In genomic region chr4:30847157-30847556, GRCh38 we compare ENCODE assay signal across 21 cellular contexts.
A peak's percentile ranks its signal among the peaks of the same experiment; 100 is the strongest.
DNase-seq lines count a peak whose midpoint lies in the region; ATAC-seq, FAIRE-seq and TF ChIP-seq lines count a peak whose summit lies in the region.
"Had no signal": no experiment of that assay in that cellular context is flagged by ENCODE, and none has a peak within 500 bp of the region (broad histone marks: within the 10 kb centered on the region; RNA-seq: fewer than 3 reads in every experiment).

No MANE protein-coding gene starts in this region.

- H3K9ac ChIP-seq in HUES64 (ENCODE audit: low read depth, low read length), result no peak overlapping the region
- H3K9ac ChIP-seq in endodermal cell (ENCODE audit: extremely low read depth, low read length, poor library complexity, severe bottlenecking), result no peak overlapping the region
- H3K9ac ChIP-seq: KMS-11 had no signal

- no peak for ATAC-seq in HG03280 (IDR thresholded peaks at IDR 0.05; ENCODE audit: unreplicated experiment)

- no peak overlapping the region for H3K4me3 ChIP-seq in HUES64 (ENCODE audit: low read length)
- H3K4me3 ChIP-seq in endodermal cell (ENCODE audit: low read length), result no peak overlapping the region
- H3K4me3 ChIP-seq in small intestine (ENCODE audit: low read depth in 1 of 2, low read length in 2 of 2), result no peak overlapping the region
- H3K4me3 ChIP-seq in testis, result no peak overlapping the region
- H3K4me3 ChIP-seq: HAP-1, MG63 had no signal

- TF ChIP-seq POLR2A in testis (IDR thresholded peaks at IDR 0.05), result no peak

- H3K27me3 Mint-ChIP-seq in endodermal cell (ENCODE audit: insufficient read depth), result no peaks in the 10 kb centered on the region
- no peaks in the 10 kb centered on the region for H3K27me3 Mint-ChIP-seq in progenitor cell of endocrine pancreas
- H3K27me3 Mint-ChIP-seq: CD4-positive, CD25-positive, alpha-beta regulatory T cell had no signal

- H3K4me1 Mint-ChIP-seq in endodermal cell (peaks cover 40% of the 10 kb centered on the region), progenitor cell of endocrine pancreas (ENCODE audit: low read depth) (peaks cover 13% of the 10 kb centered on the region)
- H3K4me1 Mint-ChIP-seq: CD4-positive, CD25-positive, alpha-beta regulatory T cell had no signal

- intact Hi-C loops in testis (cut with DNase I; ENCODE audit: low total_unique reads), result no loop called here

- no peaks in the 10 kb centered on the region for H3K9me3 Mint-ChIP-seq in endodermal cell
- no peaks in the 10 kb centered on the region for H3K9me3 Mint-ChIP-seq in progenitor cell of endocrine pancreas (ENCODE audit: low read depth)

- WGBS in HUES64, result 0% methylated on average over 1 of the region's 1 CpG
- 0% methylated on average over 1 of the region's 1 CpG for WGBS in endodermal cell (ENCODE audit: insufficient coverage in 1 of 2, insufficient read length in 1 of 2), 2 experiments
- WGBS in small intestine, 3 donors, result 29 to 41% (median 34%) methylated on average over 1 of the region's 1 CpG
- WGBS in testis, 2 donors, result 51 to 53% methylated on average over 1 of the region's 1 CpG

- TF ChIP-seq CTCF in endodermal cell (conservative IDR thresholded peaks at IDR 0.05), result no peak
- no peak for TF ChIP-seq CTCF in progenitor cell of endocrine pancreas (IDR thresholded peaks at IDR 0.05; ENCODE audit: unreplicated experiment)
- no peak for TF ChIP-seq CTCF in testis (IDR thresholded peaks at IDR 0.05)

- DNase-seq in H4 (ENCODE audit: low spot score) (peak; percentile 47), endodermal cell (peak; percentile 63), myocyte (ENCODE audit: low read depth) (peak; percentile 46), small intestine (no peak), progenitor cell of endocrine pancreas (ENCODE audit: low spot score, unreplicated experiment) (no peak), testis (no peak)
- DNase-seq: AML-193; CD4-positive, CD25-positive, alpha-beta regulatory T cell; DMS79 treated with DMSO at 0.1 percent for 48 hours; MG63; NCI-H1105 treated with DMSO at 0.1 percent for 48 hours; NCI-H2029 treated with DMSO at 0.1 percent for 48 hours; NCI-H524 treated with DMSO at 0.1 percent for 48 hours had no signal

- H3K27ac Mint-ChIP-seq in endodermal cell (peak overlapping the region; percentile 64), progenitor cell of endocrine pancreas (no peak overlapping the region)
- H3K27ac Mint-ChIP-seq: CD4-positive, CD25-positive, alpha-beta regulatory T cell had no signal

- H3K4me1 ChIP-seq in HUES64 (ENCODE audit: insufficient read depth, low read length) (peaks cover 34% of the 10 kb centered on the region), endodermal cell (ENCODE audit: control insufficient read depth, insufficient read depth, low read length) (peaks cover 8% of the 10 kb centered on the region), small intestine (ENCODE audit: control insufficient read depth in 2 of 2, insufficient read depth in 1 of 2, low read depth in 1 of 2, low read length in 1 of 2) (no peaks in the 10 kb centered on the region), testis (no peaks in the 10 kb centered on the region)
- H3K4me1 ChIP-seq: HAP-1 had no signal

- H3K36me3 ChIP-seq in HUES64 (ENCODE audit: insufficient read depth, low read length) (no peaks in the 10 kb centered on the region), endodermal cell (ENCODE audit: control insufficient read depth, insufficient read depth, low read length) (no peaks in the 10 kb centered on the region), small intestine (ENCODE audit: control insufficient read depth in 2 of 2, insufficient read depth in 2 of 2, low read length in 2 of 2) (no peaks in the 10 kb centered on the region), testis (ENCODE audit: low read depth, missing control alignments) (no peaks in the 10 kb centered on the region)
- H3K36me3 ChIP-seq: HAP-1, MG63 had no signal

- peaks cover 6% of the 10 kb centered on the region for H3K36me3 Mint-ChIP-seq in endodermal cell (ENCODE audit: low read depth)
- H3K36me3 Mint-ChIP-seq in progenitor cell of endocrine pancreas (ENCODE audit: insufficient read depth), result no peaks in the 10 kb centered on the region
- H3K36me3 Mint-ChIP-seq: CD4-positive, CD25-positive, alpha-beta regulatory T cell had no signal

- H3K4me3 Mint-ChIP-seq in endodermal cell (no peak overlapping the region), progenitor cell of endocrine pancreas (ENCODE audit: low read depth) (no peak overlapping the region)
- H3K4me3 Mint-ChIP-seq: CD4-positive, CD25-positive, alpha-beta regulatory T cell had no signal

- H3K27ac ChIP-seq in HUES64 (ENCODE audit: low read depth, low read length) (peak overlapping the region; percentile 71; the same call in 1 of the 2 replicates), endodermal cell (ENCODE audit: low read depth, low read length) (no peak overlapping the region), small intestine (ENCODE audit: low read depth in 1 of 2, low read length in 1 of 2) (no peak overlapping the region), testis (no peak overlapping the region)
- H3K27ac ChIP-seq: HL-60, KMS-11, RWPE1 had no signal

- no peaks in the 10 kb centered on the region for H3K27me3 ChIP-seq in HUES64 (ENCODE audit: insufficient read depth, low read length)
- H3K27me3 ChIP-seq in endodermal cell (ENCODE audit: control insufficient read depth, insufficient read depth, low read length, poor library complexity, severe bottlenecking), result no peaks in the 10 kb centered on the region
- H3K27me3 ChIP-seq in small intestine (ENCODE audit: control insufficient read depth in 2 of 2, insufficient read depth in 2 of 2, low read length in 2 of 2), result no peaks in the 10 kb centered on the region
- H3K27me3 ChIP-seq in testis, result no peaks in the 10 kb centered on the region
- H3K27me3 ChIP-seq: MG63 had no signal

- FAIRE-seq in small intestine (lab: Jason Lieb, UNC), result no peak
- FAIRE-seq: G401.6, GM12891 had no signal

- no peaks in the 10 kb centered on the region for H3K9me3 ChIP-seq in HUES64 (ENCODE audit: insufficient read depth, low read depth, low read length)
- no peaks in the 10 kb centered on the region for H3K9me3 ChIP-seq in endodermal cell (ENCODE audit: control insufficient read depth, low read length)
- H3K9me3 ChIP-seq in small intestine (ENCODE audit: control insufficient read depth, low read depth), result no peaks in the 10 kb centered on the region
- H3K9me3 ChIP-seq in testis, result no peaks in the 10 kb centered on the region
- H3K9me3 ChIP-seq: HAP-1, MG63 had no signal

Comparison
In these comparisons a context has a peak if more than half of its experiments do, and no peak if none do; other contexts are left out.
1. DNase-seq: peak in H4 (single experiment), endodermal cell (single experiment) and myocyte (single experiment); none in small intestine (single experiment), progenitor cell of endocrine pancreas (single experiment) and testis (single experiment).